ENCODE assay signal across 1 cellular context in genomic region chr5:74685979-74686631, GRCh38.
A peak's percentile ranks its signal among the peaks of the same experiment; 100 is the strongest.
TF ChIP-seq lines count a peak whose summit lies in the region.

No MANE protein-coding gene starts in this region.

TF ChIP-seq in K562, 482 proteins besides CTCF, POLR2A, EP300 and RAD21 (continued from another document):
- TF ChIP-seq UBTF (IDR thresholded peaks at IDR 0.05; ENCODE audit: borderline replicate concordance in 1 of 2, low read depth in 2 of 2, low read length in 2 of 2), result 0 out of 4 replicates have a peak, but pooled peaks of 1 of the 2 experiments have one; percentile 35
- no peak for TF ChIP-seq HDAC6 (IDR thresholded peaks at IDR 0.05; ENCODE audit: low read depth, low read length)
- TF ChIP-seq TBL1XR1 (IDR thresholded peaks at IDR 0.05; ENCODE audit: low read length in 2 of 2), result no peak
- no peak for TF ChIP-seq PTRF (tag; IDR thresholded peaks at IDR 0.05)
- TF ChIP-seq L3MBTL2 (IDR thresholded peaks at IDR 0.05), result peak; percentile 15; the same call in 1 of the 2 replicates
- TF ChIP-seq, protein P1, sequence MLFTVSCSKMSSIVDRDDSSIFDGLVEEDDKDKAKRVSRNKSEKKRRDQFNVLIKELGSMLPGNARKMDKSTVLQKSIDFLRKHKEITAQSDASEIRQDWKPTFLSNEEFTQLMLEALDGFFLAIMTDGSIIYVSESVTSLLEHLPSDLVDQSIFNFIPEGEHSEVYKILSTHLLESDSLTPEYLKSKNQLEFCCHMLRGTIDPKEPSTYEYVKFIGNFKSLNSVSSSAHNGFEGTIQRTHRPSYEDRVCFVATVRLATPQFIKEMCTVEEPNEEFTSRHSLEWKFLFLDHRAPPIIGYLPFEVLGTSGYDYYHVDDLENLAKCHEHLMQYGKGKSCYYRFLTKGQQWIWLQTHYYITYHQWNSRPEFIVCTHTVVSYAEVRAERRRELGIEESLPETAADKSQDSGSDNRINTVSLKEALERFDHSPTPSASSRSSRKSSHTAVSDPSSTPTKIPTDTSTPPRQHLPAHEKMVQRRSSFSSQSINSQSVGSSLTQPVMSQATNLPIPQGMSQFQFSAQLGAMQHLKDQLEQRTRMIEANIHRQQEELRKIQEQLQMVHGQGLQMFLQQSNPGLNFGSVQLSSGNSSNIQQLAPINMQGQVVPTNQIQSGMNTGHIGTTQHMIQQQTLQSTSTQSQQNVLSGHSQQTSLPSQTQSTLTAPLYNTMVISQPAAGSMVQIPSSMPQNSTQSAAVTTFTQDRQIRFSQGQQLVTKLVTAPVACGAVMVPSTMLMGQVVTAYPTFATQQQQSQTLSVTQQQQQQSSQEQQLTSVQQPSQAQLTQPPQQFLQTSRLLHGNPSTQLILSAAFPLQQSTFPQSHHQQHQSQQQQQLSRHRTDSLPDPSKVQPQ (CRISPR knock-in tag; IDR thresholded peaks at IDR 0.05; ENCODE audit: borderline replicate concordance), result no peak
- no peak for TF ChIP-seq ATF1 (CRISPR knock-in tag; IDR thresholded peaks at IDR 0.05)
- 0 out of 2 replicates have a peak, but pooled peaks have one; percentile 5 for TF ChIP-seq ATF1 (tag; IDR thresholded peaks at IDR 0.05)
- TF ChIP-seq JUND (IDR thresholded peaks at IDR 0.05; ENCODE audit: borderline replicate concordance, low read depth, low read length), result peak; percentile 16; the same call in 1 of the 2 replicates
- TF ChIP-seq JUND (tag; IDR thresholded peaks at IDR 0.05; ENCODE audit: borderline replicate concordance, low read depth, low read length), result no peak; the same call in 2 of the 3 replicates
- 0 out of 2 replicates have a peak, but pooled peaks have one; percentile 31 for TF ChIP-seq NR2C2 (CRISPR knock-in tag; IDR thresholded peaks at IDR 0.05)
- TF ChIP-seq NR2C2 (tag; IDR thresholded peaks at IDR 0.05), result no peak
- no peak for TF ChIP-seq TEAD1 (CRISPR knock-in tag; IDR thresholded peaks at IDR 0.05)
- TF ChIP-seq RCOR1 (IDR thresholded peaks at IDR 0.05; ENCODE audit: borderline replicate concordance in 1 of 2, low read depth in 2 of 2, low read length in 2 of 2), result peak in 1 of 2 experiments; percentile 55; a peak in 2 of 4 replicates
- no peak for TF ChIP-seq POU5F1 (IDR thresholded peaks at IDR 0.05; ENCODE audit: borderline replicate concordance, low read depth, low read length, partially characterized antibody)
- peak; percentile 24 for TF ChIP-seq TAF1 (IDR thresholded peaks at IDR 0.05; ENCODE audit: control insufficient read depth, extremely low read depth, insufficient read depth, low read length, severe bottlenecking)
- no peak for TF ChIP-seq MAFK (IDR thresholded peaks at IDR 0.05; ENCODE audit: low read length)
- TF ChIP-seq ZNF324 (CRISPR knock-in tag; IDR thresholded peaks at IDR 0.05), result no peak
- TF ChIP-seq, protein P2, sequence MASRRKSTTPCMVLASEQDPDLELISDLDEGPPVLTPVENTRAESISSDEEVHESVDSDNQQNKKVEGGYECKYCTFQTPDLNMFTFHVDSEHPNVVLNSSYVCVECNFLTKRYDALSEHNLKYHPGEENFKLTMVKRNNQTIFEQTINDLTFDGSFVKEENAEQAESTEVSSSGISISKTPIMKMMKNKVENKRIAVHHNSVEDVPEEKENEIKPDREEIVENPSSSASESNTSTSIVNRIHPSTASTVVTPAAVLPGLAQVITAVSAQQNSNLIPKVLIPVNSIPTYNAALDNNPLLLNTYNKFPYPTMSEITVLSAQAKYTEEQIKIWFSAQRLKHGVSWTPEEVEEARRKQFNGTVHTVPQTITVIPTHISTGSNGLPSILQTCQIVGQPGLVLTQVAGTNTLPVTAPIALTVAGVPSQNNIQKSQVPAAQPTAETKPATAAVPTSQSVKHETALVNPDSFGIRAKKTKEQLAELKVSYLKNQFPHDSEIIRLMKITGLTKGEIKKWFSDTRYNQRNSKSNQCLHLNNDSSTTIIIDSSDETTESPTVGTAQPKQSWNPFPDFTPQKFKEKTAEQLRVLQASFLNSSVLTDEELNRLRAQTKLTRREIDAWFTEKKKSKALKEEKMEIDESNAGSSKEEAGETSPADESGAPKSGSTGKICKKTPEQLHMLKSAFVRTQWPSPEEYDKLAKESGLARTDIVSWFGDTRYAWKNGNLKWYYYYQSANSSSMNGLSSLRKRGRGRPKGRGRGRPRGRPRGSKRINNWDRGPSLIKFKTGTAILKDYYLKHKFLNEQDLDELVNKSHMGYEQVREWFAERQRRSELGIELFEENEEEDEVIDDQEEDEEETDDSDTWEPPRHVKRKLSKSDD (conservative IDR thresholded peaks at IDR 0.05; ENCODE audit: low read length), result no peak
- no peak for TF ChIP-seq FOXM1 (IDR thresholded peaks at IDR 0.05; ENCODE audit: low read depth)
- TF ChIP-seq FOXM1 (CRISPR knock-in tag; IDR thresholded peaks at IDR 0.05; ENCODE audit: low read depth), result no peak
- TF ChIP-seq RERE (CRISPR knock-in tag; IDR thresholded peaks at IDR 0.05; ENCODE audit: borderline replicate concordance), result no peak
- no peak for TF ChIP-seq ZBED1 (IDR thresholded peaks at IDR 0.05)
